ENCODE assay signal across 11 cellular contexts in the genomic region with DNA sequence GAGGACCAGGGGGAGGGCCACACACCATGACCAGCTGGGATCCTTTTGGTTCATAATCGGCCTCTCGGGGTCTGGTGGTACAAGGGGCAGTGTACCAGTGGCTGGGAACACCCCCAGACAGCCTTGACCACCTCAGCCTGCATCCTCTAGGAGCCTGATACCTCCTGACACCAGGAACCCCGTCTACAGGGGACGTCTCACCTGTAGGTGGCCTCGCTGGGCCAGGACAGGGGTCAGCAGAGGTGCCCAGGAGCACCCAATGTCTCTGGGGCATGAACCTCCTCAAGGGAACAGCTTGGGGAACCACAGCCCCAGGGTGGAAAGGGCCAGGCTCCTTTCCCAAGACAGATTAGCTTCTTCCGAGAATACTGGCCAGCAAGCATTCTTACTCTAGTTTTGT. TPM values are rescaled to one million over a fixed set of nuclear protein-coding genes. Genes with fewer than 3 reads are reported as not detected.
DNase-seq lines count a peak whose midpoint lies in the region; ATAC-seq and TF ChIP-seq lines count a peak whose summit lies in the region.
"Had no signal": no experiment of that assay in that cellular context is flagged by ENCODE, and none has a peak within 500 bp of the region (broad histone marks: within the 10 kb centered on the region; RNA-seq: fewer than 3 reads in every experiment).

No MANE protein-coding gene starts in this region.

- H3K4me1 ChIP-seq in left lung (peaks cover 3 to 25% of the 10 kb centered on the region in 2 donors), adrenal gland (replicated peaks in 1 of 2) (peaks cover 0 to 17% of the 10 kb centered on the region in 2 donors)

- H3K27me3 ChIP-seq in left lung (peaks cover 0 to 43% of the 10 kb centered on the region in 2 donors), adrenal gland (no peaks in the 10 kb centered on the region)

- no peak overlapping the region for H3K27ac ChIP-seq in C4-2B
- H3K27ac ChIP-seq in VCaP = no peak overlapping the region
- no peak overlapping the region for H3K27ac ChIP-seq in left lung
- no peak overlapping the region for H3K27ac ChIP-seq in adrenal gland

- no peak for DNase-seq in GM13977 (ENCODE audit: low spot score)
- no peak for DNase-seq in left lung
- DNase-seq in adrenal gland = no peak
- DNase-seq: activated naive CD8-positive, alpha-beta T cell treated with anti-CD3 and anti-CD28 coated beads, Interleukin-2, amount 10 ng/mL, durations not matched to agents 7 days and 5 days; NCI-H2171 treated with DMSO at 0.1 percent for 48 hours; T-helper 9 cell had no signal

- H3K9me3 ChIP-seq in left lung = no peaks in the 10 kb centered on the region
- no peaks in the 10 kb centered on the region for H3K9me3 ChIP-seq in adrenal gland (replicated peaks in 1 of 3)

- intact Hi-C loops in left lung (cut with DNase I) = no loop called here
- intact Hi-C loops in adrenal gland (cut with DNase I) = no loop called here

- 45 to 79% (median 74%) methylated on average over 1 to 6 of the region's 6 CpGs for WGBS in adrenal gland, 4 donors

- in situ Hi-C loops in GM13977 (cut with MboI; ENCODE audit: low pct_unique_long_range_greater_than_20kb, low sequenced_read_pairs, unreplicated experiment) = no loop called here

- ATAC-seq in left lung (peak; percentile 23), HG02571 (IDR thresholded peaks at IDR 0.05; ENCODE audit: unreplicated experiment) (no peak), esophagus mucosa (no peak), GM18502 (IDR thresholded peaks at IDR 0.05; ENCODE audit: poor library complexity, unreplicated experiment) (no peak)

- H3K36me3 ChIP-seq in left lung (no peaks in the 10 kb centered on the region), adrenal gland (replicated peaks in 1 of 2) (no peaks in the 10 kb centered on the region)

- TF ChIP-seq CTCF in C4-2B (conservative IDR thresholded peaks at IDR 0.05) = peak; percentile 58
- peak; percentile 61 for TF ChIP-seq CTCF in GM13977 (IDR thresholded peaks at IDR 0.05; ENCODE audit: extremely low read depth, insufficient read depth, missing control alignments)
- peak; percentile 58 for TF ChIP-seq CTCF in VCaP (conservative IDR thresholded peaks at IDR 0.05)
- TF ChIP-seq CTCF in left lung (IDR thresholded peaks at IDR 0.05) = peak in 1 of 2 donors; percentile 9
- peak in 1 of 6 experiments; percentile 12 for TF ChIP-seq CTCF in adrenal gland (IDR thresholded peaks at IDR 0.05)

- H3K4me3 ChIP-seq in left lung (no peak overlapping the region), adrenal gland (no peak overlapping the region)

- no peak for TF ChIP-seq POLR2A in adrenal gland (IDR thresholded peaks at IDR 0.05)

RNA-seq across cellular contexts. Expression of a gene that starts 2.5 kb away (rescaled TPM):
- total RNA-seq in left lung (10 to 100 TPM; 53.0 to 61.8 TPM), adrenal gland (10 to 100 TPM; 18.3 to 72.7 (median 32.5) TPM), esophagus mucosa (152 TPM)
- polyA plus RNA-seq in adrenal gland = 10 to 100 TPM in 2 of 3 donors, 1 to 10 TPM in 1; 1.9 to 50.8 (median 13.0) TPM
